In genomic region chr1:175287377-175287776, GRCh38 we compare ENCODE assay signal across 9 cellular contexts.
A peak's percentile ranks its signal among the peaks of the same experiment; 100 is the strongest.
DNase-seq lines count a peak whose midpoint lies in the region; ATAC-seq, FAIRE-seq and TF ChIP-seq lines count a peak whose summit lies in the region.
"Had no signal": no experiment of that assay in that cellular context is flagged by ENCODE, and none has a peak within 500 bp of the region (broad histone marks: within the 10 kb centered on the region; RNA-seq: fewer than 3 reads in every experiment).

No MANE protein-coding gene starts in this region.

- 27 to 39% (median 30%) methylated on average over 3 of the region's 3 CpGs for WGBS in spleen, 5 donors

- no peak overlapping the region for H3K27ac Mint-ChIP-seq in activated CD4-positive, alpha-beta memory T cell treated with anti-CD3 and anti-CD28 coated beads, Interleukin-2, amount 10 ng/mL, durations not matched to agents 7 days and 5 days

- no peak for TF ChIP-seq CTCF in spleen (IDR thresholded peaks at IDR 0.05 in 8 of 11, conservative IDR thresholded peaks at IDR 0.05 in 3 of 11)

- H3K4me3 Mint-ChIP-seq in activated CD4-positive, alpha-beta memory T cell treated with anti-CD3 and anti-CD28 coated beads, Interleukin-2, amount 10 ng/mL, durations not matched to agents 7 days and 5 days, result no peak overlapping the region

- peak overlapping the region in 2 of 8 donors; percentile 7 to 47 for H3K27ac ChIP-seq in spleen

- FAIRE-seq in GM18507 (lab: Jason Lieb, UNC) (peak; percentile 81), frontal cortex (lab: Jason Lieb, UNC) (no peak)

- H3K4me1 Mint-ChIP-seq in activated CD4-positive, alpha-beta memory T cell treated with anti-CD3 and anti-CD28 coated beads, Interleukin-2, amount 10 ng/mL, durations not matched to agents 7 days and 5 days, result peaks cover 9% of the 10 kb centered on the region

- peak; percentile 81 for ATAC-seq in GM19463 (IDR thresholded peaks at IDR 0.05; ENCODE audit: unreplicated experiment)
- ATAC-seq in HG03103 (IDR thresholded peaks at IDR 0.05; ENCODE audit: low read depth, unreplicated experiment), result peak; percentile 94

- intact Hi-C loops in spleen (cut with DNase I; ENCODE audit: low total_unique reads), result no loop called here

- H3K4me3 ChIP-seq in spleen, result no peak overlapping the region

- H3K27me3 Mint-ChIP-seq in activated CD4-positive, alpha-beta memory T cell treated with anti-CD3 and anti-CD28 coated beads, Interleukin-2, amount 10 ng/mL, durations not matched to agents 7 days and 5 days, result peaks cover 7% of the 10 kb centered on the region

- POLR2A ChIA-PET in activated CD4-positive, alpha-beta memory T cell treated with anti-CD3 and anti-CD28 coated beads, Interleukin-2, amount 10 ng/mL, durations not matched to agents 7 days and 5 days (lab: Charles Lee), result interaction anchor here (1.0 kb wide), 1 partner anchor 98 kb away, joined by 3 read pairs; no protein-coding TSS in a partner anchor

- no peaks in the 10 kb centered on the region for H3K36me3 Mint-ChIP-seq in activated CD4-positive, alpha-beta memory T cell treated with anti-CD3 and anti-CD28 coated beads, Interleukin-2, amount 10 ng/mL, durations not matched to agents 7 days and 5 days (ENCODE audit: low read depth)

- H3K9me3 ChIP-seq in spleen, result peaks cover 0 to 6% (median 0%) of the 10 kb centered on the region in 8 donors

- no peak for TF ChIP-seq POLR2A in spleen (IDR thresholded peaks at IDR 0.05)

- CTCF ChIA-PET in activated CD4-positive, alpha-beta memory T cell treated with anti-CD3 and anti-CD28 coated beads, Interleukin-2, amount 10 ng/mL, durations not matched to agents 7 days and 5 days (lab: Charles Lee), result interaction anchor here (0.6 to 1.2 kb wide), 3 partner anchors 132 to 142 kb away, joined by 3 to 4 read pairs (median 3); no protein-coding TSS in a partner anchor

- no peaks in the 10 kb centered on the region for H3K36me3 ChIP-seq in spleen

- peaks cover 0 to 8% (median 0%) of the 10 kb centered on the region in 6 donors for H3K4me1 ChIP-seq in spleen

- DNase-seq in GM18507 (ENCODE audit: extremely low spot score, insufficient read length, low read depth), result no peak
- DNase-seq in activated CD4-positive, alpha-beta memory T cell treated with anti-CD3 and anti-CD28 coated beads, Interleukin-2, amount 10 ng/mL, durations not matched to agents 7 days and 5 days, result peak; percentile 17
- DNase-seq in stimulated activated CD8-positive, alpha-beta memory T cell treated with anti-CD3 and anti-CD28 coated beads, Interleukin-4, amount 100 ng/mL, for 48 hours, result no peak
- DNase-seq in frontal cortex (ENCODE audit: low spot score in 2 of 2), result no peak
- DNase-seq in spleen, result no peak
- no peak for DNase-seq in D341Med (ENCODE audit: low spot score)
- DNase-seq: NCI-H1092 had no signal

- H3K27me3 ChIP-seq in spleen (replicated peaks in 1 of 7), result no peaks in the 10 kb centered on the region

- no peaks in the 10 kb centered on the region for H3K9me3 Mint-ChIP-seq in activated CD4-positive, alpha-beta memory T cell treated with anti-CD3 and anti-CD28 coated beads, Interleukin-2, amount 10 ng/mL, durations not matched to agents 7 days and 5 days
